22 cellular contexts compared by ENCODE assay signal in the genomic region with DNA sequence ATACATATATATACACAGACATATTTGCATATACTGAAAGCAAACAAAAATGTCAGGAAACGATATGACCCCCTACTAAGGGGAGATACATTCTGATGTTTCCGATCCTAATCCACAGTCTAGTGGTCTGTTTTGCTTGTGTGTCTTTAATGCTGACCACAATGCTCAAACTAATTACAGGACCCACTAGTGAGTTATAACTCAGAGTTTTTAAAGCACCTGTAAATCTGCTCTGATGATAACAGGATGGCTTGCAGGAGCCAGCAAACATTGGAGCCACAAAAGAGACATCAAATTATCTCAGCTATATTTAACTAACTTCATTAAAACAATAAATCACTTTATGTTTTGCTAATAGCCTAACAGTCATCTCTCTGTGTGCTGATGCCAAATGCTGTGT.
A peak's percentile ranks its signal among the peaks of the same experiment; 100 is the strongest.
DNase-seq lines count a peak whose midpoint lies in the region; ATAC-seq, FAIRE-seq and TF ChIP-seq lines count a peak whose summit lies in the region.
"Had no signal": no experiment of that assay in that cellular context is flagged by ENCODE, and none has a peak within 500 bp of the region (broad histone marks: within the 10 kb centered on the region; RNA-seq: fewer than 3 reads in every experiment).

No MANE protein-coding gene starts in this region.

- no peak overlapping the region; a peak in 1 of 4 replicates for H3K4me2 ChIP-seq in H1 (ENCODE audit: insufficient read depth in 1 of 2, low read depth in 2 of 2, low read length in 2 of 2)

- no peak for FAIRE-seq in H1 (lab: Jason Lieb, UNC)
- FAIRE-seq: A204.1, D721Med, G401.6, GM12891 had no signal

- no peak overlapping the region for H3K14ac ChIP-seq in H1 (ENCODE audit: insufficient read length)

- no peak overlapping the region for H2AFZ ChIP-seq in H1 (ENCODE audit: low read length)

- H4K8ac ChIP-seq in H1 (ENCODE audit: extremely low read depth, insufficient read depth, low read length) = no peak overlapping the region

- 90% methylated on average over 2 of the region's 2 CpGs; no CpG with 5 or more reads in 1 of the 2 experiments for WGBS in H1 (ENCODE audit: extremely low coverage in 1 of 2, insufficient coverage in 1 of 2, insufficient read length in 1 of 2, insufficient replicate concordance in 2 of 2, low coverage in 1 of 2, low lambda C conversion rate in 2 of 2, missing lambda C conversion rate in 1 of 2), 2 experiments

- H3K4me1 Mint-ChIP-seq in CD8-positive, alpha-beta memory T cell = no peaks in the 10 kb centered on the region
- H3K4me1 Mint-ChIP-seq in T-helper 17 cell = no peaks in the 10 kb centered on the region
- H3K4me1 Mint-ChIP-seq: B cell had no signal

- H4K20me1 ChIP-seq in H1 (replicated peaks in 1 of 2; ENCODE audit: control insufficient read depth in 1 of 2, insufficient read depth in 2 of 2, low read length in 2 of 2) = peaks cover 0 to 2% of the 10 kb centered on the region in 2 experiments

- no peak overlapping the region for H3K4me3 Mint-ChIP-seq in CD8-positive, alpha-beta memory T cell
- H3K4me3 Mint-ChIP-seq in T-helper 17 cell = no peak overlapping the region
- H3K4me3 Mint-ChIP-seq: B cell; CD4-positive, alpha-beta T cell; HFFc6 had no signal

- H3K18ac ChIP-seq in H1 (ENCODE audit: extremely low read depth, low read length) = no peak overlapping the region

- H3K23ac ChIP-seq in H1 (ENCODE audit: insufficient read length) = no peak overlapping the region

- no peaks in the 10 kb centered on the region for H3K79me1 ChIP-seq in H1 (ENCODE audit: low read depth, low read length)

- H3K79me2 ChIP-seq in H1 (ENCODE audit: control insufficient read depth in 1 of 2, insufficient read depth in 2 of 2, low read length in 2 of 2) = no peaks in the 10 kb centered on the region

- no peak overlapping the region for H3K4me3 ChIP-seq in H1 (ENCODE audit: extremely low read depth in 1 of 4, insufficient read depth in 2 of 4, low read depth in 3 of 4, low read length in 4 of 4)
- no peak overlapping the region for H3K4me3 ChIP-seq in CD8-positive, alpha-beta memory T cell (ENCODE audit: low read length)
- H3K4me3 ChIP-seq: HAP-1 had no signal

- TF ChIP-seq CTCF in H1 (IDR thresholded peaks at IDR 0.05; ENCODE audit: control extremely low read depth in 1 of 3, insufficient read depth in 1 of 3, low read depth in 1 of 3, low read length in 3 of 3) = no peak

- 0 out of 2 replicates have a peak overlapping the region, but pooled peaks have one; percentile 55 for H2BK5ac ChIP-seq in H1 (ENCODE audit: low read depth, low read length)

- H3K23me2 ChIP-seq in H1 (ENCODE audit: low read depth, low read length) = no peaks in the 10 kb centered on the region

- no peaks in the 10 kb centered on the region for H3K36me3 ChIP-seq in H1 (ENCODE audit: control insufficient read depth in 2 of 4, insufficient read depth in 4 of 4, low read length in 3 of 4)
- H3K36me3 ChIP-seq in CD8-positive, alpha-beta memory T cell (ENCODE audit: insufficient read depth, low read length) = no peaks in the 10 kb centered on the region
- H3K36me3 ChIP-seq: HAP-1 had no signal

- no peak for ATAC-seq in T-helper 17 cell

- no peak overlapping the region for H3K56ac ChIP-seq in H1 (replicated peaks; ENCODE audit: insufficient read length, low read depth, low read length)

- H3K27ac ChIP-seq in H1 (ENCODE audit: low read depth, low read length) = no peak overlapping the region
- no peak overlapping the region for H3K27ac ChIP-seq in CD8-positive, alpha-beta memory T cell (ENCODE audit: low read depth, low read length)
- H3K27ac ChIP-seq: HL-60 had no signal

- H3K27me3 Mint-ChIP-seq in CD8-positive, alpha-beta memory T cell = no peaks in the 10 kb centered on the region
- H3K27me3 Mint-ChIP-seq in T-helper 17 cell = no peaks in the 10 kb centered on the region
- H3K27me3 Mint-ChIP-seq: B cell; CD4-positive, alpha-beta T cell had no signal

- no peak overlapping the region for H4K5ac ChIP-seq in H1 (ENCODE audit: insufficient read length, low read depth, low read length)

- H2BK120ac ChIP-seq in H1 (replicated peaks; ENCODE audit: low read depth, low read length) = no peak overlapping the region

- no peak overlapping the region for H3K9ac ChIP-seq in H1 (replicated peaks in 1 of 4; ENCODE audit: extremely low read depth in 1 of 4, low read depth in 3 of 4, low read length in 3 of 4)

- peak; percentile 53 for DNase-seq in COR-L47 (lab: John Stamatoyannopoulos, UW)
- DNase-seq in NCI-H1417 (lab: John Stamatoyannopoulos, UW) = peak in 2 of 3 experiments; percentile 61 to 85
- peak; percentile 77 for DNase-seq in NCI-H2081 treated with DMSO at 0.1 percent for 48 hours (lab: John Stamatoyannopoulos, UW)
- no peak for DNase-seq in H1 (ENCODE audit: low read depth in 1 of 2, low spot score in 2 of 2)
- DNase-seq in NCI-H2107 (lab: John Stamatoyannopoulos, UW) = no peak
- no peak for DNase-seq in CD8-positive, alpha-beta memory T cell
- no peak for DNase-seq in T-helper 17 cell
- no peak for DNase-seq in MV-4-11 (lab: John Stamatoyannopoulos, UW)
- DNase-seq: C1 segment of cervical spinal cord; CD4-positive, alpha-beta T cell; DMS153; DMS79 treated with DMSO at 0.1 percent for 48 hours; EL; GOT3; HFFc6 had no signal

- H2BK12ac ChIP-seq in H1 (ENCODE audit: low read depth, low read length) = no peak overlapping the region

- peaks cover 33 to 69% (median 63%) of the 10 kb centered on the region in 3 donors for H3K36me3 Mint-ChIP-seq in CD8-positive, alpha-beta memory T cell
- H3K36me3 Mint-ChIP-seq in T-helper 17 cell (ENCODE audit: low read depth) = peaks cover 6% of the 10 kb centered on the region

- TF ChIP-seq EP300 in H1 (IDR thresholded peaks at IDR 0.05; ENCODE audit: borderline replicate concordance in 1 of 2, low read depth in 2 of 2, low read length in 2 of 2) = no peak

- peak overlapping the region; percentile 29 for H4K91ac ChIP-seq in H1 (replicated peaks; ENCODE audit: insufficient read length, low read length)

- no peaks in the 10 kb centered on the region for H3K27me3 ChIP-seq in H1 (replicated peaks in 1 of 4; ENCODE audit: control insufficient read depth in 3 of 4, extremely low read depth in 1 of 4, insufficient read depth in 3 of 4, low read length in 3 of 4)
- no peaks in the 10 kb centered on the region for H3K27me3 ChIP-seq in CD8-positive, alpha-beta memory T cell (ENCODE audit: insufficient read depth, low read length, poor library complexity, severe bottlenecking)

- CTCF ChIA-PET in H1 (lab: Charles Lee; ENCODE audit: partially characterized antibody) = interaction anchor here (0.9 to 2.0 kb wide), 2 partner anchors 164 to 317 kb away, joined by 4 to 5 read pairs; no protein-coding TSS in a partner anchor
- CTCF ChIA-PET in CD8-positive, alpha-beta memory T cell (lab: Charles Lee) = no interaction called here

- H3K9me3 Mint-ChIP-seq in CD8-positive, alpha-beta memory T cell = peaks cover 7 to 22% (median 12%) of the 10 kb centered on the region in 5 donors

- TF ChIP-seq RAD21 in H1 (IDR thresholded peaks at IDR 0.05 in 1 of 2, conservative IDR thresholded peaks at IDR 0.05 in 1 of 2; ENCODE audit: low read depth in 2 of 2, low read length in 2 of 2) = no peak

- H2BK20ac ChIP-seq in H1 (ENCODE audit: low read length) = no peak overlapping the region

- H3K4me1 ChIP-seq in H1 (replicated peaks in 1 of 4; ENCODE audit: control insufficient read depth in 3 of 4, insufficient read depth in 4 of 4, low read length in 3 of 4) = peaks cover 5 to 13% (median 8%) of the 10 kb centered on the region in 4 experiments; a peak in 6 of 7 replicates
- H3K4me1 ChIP-seq in CD8-positive, alpha-beta memory T cell (ENCODE audit: insufficient read depth, low read length) = no peaks in the 10 kb centered on the region

- H2BK15ac ChIP-seq in H1 (ENCODE audit: low read length) = no peak overlapping the region

- no peak overlapping the region for H2AK5ac ChIP-seq in H1 (ENCODE audit: low read depth, low read length)

- 0 out of 4 replicates have a peak, but pooled peaks cover 4 to 8% of the 10 kb centered on the region in 2 experiments for H3K9me3 ChIP-seq in H1 (ENCODE audit: insufficient read depth in 2 of 2, low read depth in 1 of 2, low read length in 1 of 2)
- peaks cover 4% of the 10 kb centered on the region for H3K9me3 ChIP-seq in CD8-positive, alpha-beta memory T cell (ENCODE audit: low read length)
- H3K9me3 ChIP-seq in T-helper 17 cell (ENCODE audit: control insufficient read depth, low read length, poor library complexity, severe bottlenecking) = peaks cover 4% of the 10 kb centered on the region
- H3K9me3 ChIP-seq: HAP-1 had no signal

- TF ChIP-seq POLR2A in H1 (IDR thresholded peaks at IDR 0.05; ENCODE audit: control extremely low read depth in 1 of 2, low read depth in 2 of 2, low read length in 2 of 2) = no peak

- POLR2A ChIA-PET in H1 (lab: Charles Lee; ENCODE audit: partially characterized antibody) = no interaction called here
- POLR2A ChIA-PET in CD8-positive, alpha-beta memory T cell (lab: Charles Lee) = no interaction called here

- no peak overlapping the region for H3K27ac Mint-ChIP-seq in CD8-positive, alpha-beta memory T cell
- no peak overlapping the region for H3K27ac Mint-ChIP-seq in T-helper 17 cell
- H3K27ac Mint-ChIP-seq: B cell; CD4-positive, alpha-beta T cell; HFFc6 had no signal

- no peak overlapping the region for H3K4ac ChIP-seq in H1 (replicated peaks; ENCODE audit: insufficient read length, low read depth, low read length)

TF ChIP-seq in H1, 55 proteins besides CTCF, POLR2A, EP300 and RAD21 (continues in another document):
- TF ChIP-seq TAF1 (IDR thresholded peaks at IDR 0.05; ENCODE audit: low read depth, low read length) (no peak), RNF2 (IDR thresholded peaks at IDR 0.05; ENCODE audit: borderline replicate concordance, low read depth, low read length, missing control alignments, poor library complexity, severe bottlenecking) (no peak), SP2 (IDR thresholded peaks at IDR 0.05; ENCODE audit: low read length) (no peak), SAP30 (IDR thresholded peaks at IDR 0.05; ENCODE audit: insufficient read depth, insufficient replicate concordance, low read length) (no peak), PHF8 (conservative IDR thresholded peaks at IDR 0.05; ENCODE audit: low read depth, low read length) (no peak), GABPA (IDR thresholded peaks at IDR 0.05; ENCODE audit: borderline replicate concordance, insufficient read depth, low read length) (no peak), TBP (IDR thresholded peaks at IDR 0.05; ENCODE audit: low read depth, low read length) (no peak), SP1 (IDR thresholded peaks at IDR 0.05; ENCODE audit: low read depth, low read length) (no peak)
- TF ChIP-seq, protein P1, sequence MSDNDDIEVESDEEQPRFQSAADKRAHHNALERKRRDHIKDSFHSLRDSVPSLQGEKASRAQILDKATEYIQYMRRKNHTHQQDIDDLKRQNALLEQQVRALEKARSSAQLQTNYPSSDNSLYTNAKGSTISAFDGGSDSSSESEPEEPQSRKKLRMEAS (IDR thresholded peaks at IDR 0.05) = no peak
- TF ChIP-seq, protein P2, sequence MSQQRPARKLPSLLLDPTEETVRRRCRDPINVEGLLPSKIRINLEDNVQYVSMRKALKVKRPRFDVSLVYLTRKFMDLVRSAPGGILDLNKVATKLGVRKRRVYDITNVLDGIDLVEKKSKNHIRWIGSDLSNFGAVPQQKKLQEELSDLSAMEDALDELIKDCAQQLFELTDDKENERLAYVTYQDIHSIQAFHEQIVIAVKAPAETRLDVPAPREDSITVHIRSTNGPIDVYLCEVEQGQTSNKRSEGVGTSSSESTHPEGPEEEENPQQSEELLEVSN (IDR thresholded peaks at IDR 0.05) = no peak

Comparison
In these comparisons a context has a peak if more than half of its experiments do, and no peak if none do; other contexts are left out.
1. DNase-seq: peak in COR-L47 (single experiment), NCI-H1417 (2 of 3) and NCI-H2081 treated with DMSO at 0.1 percent for 48 hours (single experiment); none in H1 (0 of 2), NCI-H2107 (single experiment), CD8-positive, alpha-beta memory T cell (0 of 5), T-helper 17 cell (0 of 3) and MV-4-11 (single experiment).